ENCODE assay signal across 8 cellular contexts in the genomic region with DNA sequence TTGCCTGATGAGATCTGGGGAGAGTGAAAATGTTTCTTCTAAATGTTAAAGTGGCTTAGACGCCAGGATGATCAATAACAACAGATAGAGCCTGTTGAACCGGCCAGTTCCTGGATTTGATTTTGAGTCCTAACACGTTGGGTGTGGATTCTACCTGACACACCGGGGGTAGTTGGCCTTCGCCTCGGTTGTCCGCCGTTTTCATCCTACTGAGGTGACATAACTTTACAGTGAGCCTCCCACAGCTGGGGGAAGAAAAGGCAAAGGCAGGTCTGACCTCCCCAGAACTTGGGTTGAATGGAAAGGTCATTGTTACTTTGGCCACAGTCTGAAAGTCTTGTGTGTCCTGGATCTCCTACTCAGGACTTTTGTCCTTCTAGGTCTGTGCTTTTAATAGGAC. TPM values are rescaled to one million over a fixed set of nuclear protein-coding genes. Genes with fewer than 3 reads are reported as not detected.
DNase-seq lines count a peak whose midpoint lies in the region; ATAC-seq and TF ChIP-seq lines count a peak whose summit lies in the region.

No MANE protein-coding gene starts in this region.

- H3K27me3 ChIP-seq in testis: no peaks in the 10 kb centered on the region

- H3K9me3 ChIP-seq in testis: no peaks in the 10 kb centered on the region

- DNase-seq in T-helper 1 cell (no peak), left kidney (ENCODE audit: low read depth, low spot score) (peak; percentile 11), testis (no peak), HK-2 (ENCODE audit: unreplicated experiment) (no peak), NCI-H524 treated with DMSO at 0.1 percent for 48 hours (lab: John Stamatoyannopoulos, UW) (no peak), hippocampal formation (lab: John Stamatoyannopoulos, UW) (no peak)
- DNase-seq in activated naive CD8-positive, alpha-beta T cell treated with anti-CD3 and anti-CD28 coated beads, Interleukin-2, amount 50 U/mL, for 24 hours: no peak

- no peak for TF ChIP-seq POLR2A in testis (IDR thresholded peaks at IDR 0.05)

- H3K36me3 Mint-ChIP-seq in T-helper 1 cell treated with Interleukin-12 subunit alpha and Interleukin-12 subunit beta and Interleukin-4 antibody, amounts not matched to agents 30 μg/mL and 1 μg/mL, for 36 hours (ENCODE audit: low read depth): peaks cover 21% of the 10 kb centered on the region
- peaks cover 34% of the 10 kb centered on the region for H3K36me3 Mint-ChIP-seq in activated naive CD8-positive, alpha-beta T cell treated with anti-CD3 and anti-CD28 coated beads, Interleukin-2, amount 50 U/mL, for 24 hours (ENCODE audit: low read depth)

- peak overlapping the region; percentile 55 for H3K27ac Mint-ChIP-seq in T-helper 1 cell treated with Interleukin-12 subunit alpha and Interleukin-12 subunit beta and Interleukin-4 antibody, amounts not matched to agents 30 μg/mL and 1 μg/mL, for 36 hours
- H3K27ac Mint-ChIP-seq in activated naive CD8-positive, alpha-beta T cell treated with anti-CD3 and anti-CD28 coated beads, Interleukin-2, amount 50 U/mL, for 24 hours: peak overlapping the region; percentile 83

- peak overlapping the region; percentile 33 to 80 for H3K27ac ChIP-seq in testis

- no peak for TF ChIP-seq CTCF in testis (IDR thresholded peaks at IDR 0.05)

- H3K9me3 Mint-ChIP-seq in T-helper 1 cell treated with Interleukin-12 subunit alpha and Interleukin-12 subunit beta and Interleukin-4 antibody, amounts not matched to agents 30 μg/mL and 1 μg/mL, for 36 hours: no peaks in the 10 kb centered on the region
- no peaks in the 10 kb centered on the region for H3K9me3 Mint-ChIP-seq in activated naive CD8-positive, alpha-beta T cell treated with anti-CD3 and anti-CD28 coated beads, Interleukin-2, amount 50 U/mL, for 24 hours

- no peak for ATAC-seq in activated naive CD8-positive, alpha-beta T cell treated with anti-CD3 and anti-CD28 coated beads, Interleukin-2, amount 50 U/mL, for 24 hours

- peaks cover 23% of the 10 kb centered on the region for H3K4me1 Mint-ChIP-seq in T-helper 1 cell treated with Interleukin-12 subunit alpha and Interleukin-12 subunit beta and Interleukin-4 antibody, amounts not matched to agents 30 μg/mL and 1 μg/mL, for 36 hours (ENCODE audit: low read depth)
- H3K4me1 Mint-ChIP-seq in activated naive CD8-positive, alpha-beta T cell treated with anti-CD3 and anti-CD28 coated beads, Interleukin-2, amount 50 U/mL, for 24 hours: peaks cover 30% of the 10 kb centered on the region

- H3K4me1 ChIP-seq in testis: peaks cover 23% of the 10 kb centered on the region

- H3K4me3 Mint-ChIP-seq in T-helper 1 cell treated with Interleukin-12 subunit alpha and Interleukin-12 subunit beta and Interleukin-4 antibody, amounts not matched to agents 30 μg/mL and 1 μg/mL, for 36 hours: peak overlapping the region; percentile 86
- peak overlapping the region; percentile 87 for H3K4me3 Mint-ChIP-seq in activated naive CD8-positive, alpha-beta T cell treated with anti-CD3 and anti-CD28 coated beads, Interleukin-2, amount 50 U/mL, for 24 hours

- no peaks in the 10 kb centered on the region for H3K27me3 Mint-ChIP-seq in T-helper 1 cell treated with Interleukin-12 subunit alpha and Interleukin-12 subunit beta and Interleukin-4 antibody, amounts not matched to agents 30 μg/mL and 1 μg/mL, for 36 hours (ENCODE audit: low read depth)
- H3K27me3 Mint-ChIP-seq in activated naive CD8-positive, alpha-beta T cell treated with anti-CD3 and anti-CD28 coated beads, Interleukin-2, amount 50 U/mL, for 24 hours: no peaks in the 10 kb centered on the region

- peak overlapping the region; percentile 64 to 89 for H3K4me3 ChIP-seq in testis

- no peaks in the 10 kb centered on the region for H3K36me3 ChIP-seq in testis (ENCODE audit: low read depth, missing control alignments)

- WGBS in testis, 2 donors: 22 to 28% methylated on average over 8 of the region's 8 CpGs

- intact Hi-C loops in testis (cut with DNase I; ENCODE audit: low total_unique reads): no loop called here

RNA-seq across cellular contexts. Expression of gene PGD, which starts 1.1 kb away (rescaled TPM):
- total RNA-seq in testis: 100 to 1,000 TPM; 209 to 241 TPM
- polyA plus RNA-seq in testis (ENCODE audit: insufficient read depth, low read depth, low replicate concordance): 208 TPM

RNA-seq across cellular contexts. Expression of gene CENPS, which starts 30.2 kb away (rescaled TPM):
- 10 to 100 TPM; 26.4 to 49.6 TPM for total RNA-seq in testis
- polyA plus RNA-seq in testis (ENCODE audit: insufficient read depth, low read depth, low replicate concordance): 125 TPM

RNA-seq across cellular contexts. Expression of gene CORT, which starts 49.8 kb away (rescaled TPM):
- 1 to 10 TPM in 1 of 2 donors, under 1 TPM in 1; 0.62 to 1.4 TPM for total RNA-seq in testis
- 0.98 TPM for polyA plus RNA-seq in testis (ENCODE audit: insufficient read depth, low read depth, low replicate concordance)
